8 cellular contexts compared by ENCODE assay signal in the genomic region with DNA sequence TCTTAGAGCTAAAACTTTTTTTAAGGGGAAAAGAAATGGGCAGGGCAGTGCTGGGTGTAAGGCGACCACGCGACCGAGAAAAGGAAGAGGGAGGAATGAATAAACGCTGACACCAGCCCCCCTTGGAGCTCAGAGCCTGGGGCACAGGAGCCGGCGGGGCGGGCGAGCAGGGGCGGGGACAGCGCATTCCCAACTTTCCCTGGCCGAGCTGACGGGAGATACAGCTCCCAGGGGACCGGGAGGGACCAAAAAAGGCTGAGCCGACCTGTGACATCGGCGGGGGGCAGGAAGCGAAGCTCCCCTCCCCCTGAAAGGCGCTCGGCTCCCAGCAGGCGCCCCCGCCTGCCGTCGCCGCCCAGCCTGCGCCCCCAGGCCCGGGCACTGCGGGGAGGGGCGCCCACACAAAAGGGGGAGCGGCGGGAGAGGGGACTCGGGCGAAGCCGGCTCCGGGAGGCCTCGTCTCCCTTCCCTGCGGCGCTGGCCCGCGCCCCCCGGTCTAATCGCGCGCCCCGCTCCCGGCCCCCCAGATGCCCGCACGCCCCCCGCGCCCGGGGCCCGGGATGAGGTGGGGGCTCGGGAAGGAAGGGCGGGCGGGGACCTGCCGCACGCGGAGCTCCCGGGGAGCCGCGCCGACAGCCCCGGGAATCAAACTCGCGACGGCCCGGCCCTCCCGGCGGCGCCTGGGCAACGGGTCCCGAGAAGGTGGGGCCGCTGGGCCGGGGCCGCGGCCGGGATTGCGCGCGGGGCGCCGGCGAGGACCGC. TPM values are rescaled to one million over a fixed set of nuclear protein-coding genes. Genes with fewer than 3 reads are reported as not detected.
DNase-seq lines count a peak whose midpoint lies in the region; ATAC-seq and TF ChIP-seq lines count a peak whose summit lies in the region.

No MANE protein-coding gene starts in this region.

- H3K9me3 ChIP-seq in BLaER1 treated with 17β-estradiol and CSF1 and Interleukin-3, amounts not matched to agents 10 nM and 100 nM (replicated peaks in 1 of 11), result no peaks in the 10 kb centered on the region
- H3K9me3 ChIP-seq in ectodermal cell (ENCODE audit: control insufficient read depth, low read length), result no peaks in the 10 kb centered on the region
- no peaks in the 10 kb centered on the region for H3K9me3 ChIP-seq in lower lobe of right lung
- no peaks in the 10 kb centered on the region for H3K9me3 ChIP-seq in thoracic aorta

- peak overlapping the region; percentile 72 to 92 (median 83) for H3K9ac ChIP-seq in BLaER1 treated with 17β-estradiol and CSF1 and Interleukin-3, amounts not matched to agents 10 nM and 100 nM

- peaks cover 46 to 63% (median 55%) of the 10 kb centered on the region in 10 experiments for H3K4me1 ChIP-seq in BLaER1 treated with 17β-estradiol and CSF1 and Interleukin-3, amounts not matched to agents 10 nM and 100 nM
- H3K4me1 ChIP-seq in ectodermal cell (ENCODE audit: control insufficient read depth, insufficient read depth, low read length) (peaks cover 21% of the 10 kb centered on the region), lower lobe of right lung (peaks cover 58% of the 10 kb centered on the region), thoracic aorta (ENCODE audit: control insufficient read depth in 1 of 2, low read depth in 2 of 2) (peaks cover 14 to 54% of the 10 kb centered on the region in 2 donors)

- peak overlapping the region; percentile 92 to 100 (median 98) for H3K4me2 ChIP-seq in BLaER1 treated with 17β-estradiol and CSF1 and Interleukin-3, amounts not matched to agents 10 nM and 100 nM

- peaks cover 0 to 20% (median 7%) of the 10 kb centered on the region in 11 experiments; a peak in 9 of 22 replicates for H4K20me1 ChIP-seq in BLaER1 treated with 17β-estradiol and CSF1 and Interleukin-3, amounts not matched to agents 10 nM and 100 nM

- peak overlapping the region; percentile 66 to 86 (median 71) for H3K4me3 ChIP-seq in BLaER1 treated with 17β-estradiol and CSF1 and Interleukin-3, amounts not matched to agents 10 nM and 100 nM
- H3K4me3 ChIP-seq in ectodermal cell (ENCODE audit: insufficient read depth, low read depth, low read length), result peak overlapping the region; percentile 64
- peak overlapping the region; percentile 77 for H3K4me3 ChIP-seq in lower lobe of right lung
- H3K4me3 ChIP-seq in thoracic aorta, result peak overlapping the region; percentile 89

- POLR2A ChIA-PET in HEK293T (lab: Yijun Ruan, JAX), result interaction anchor here (0.7 to 3.0 kb wide), 17 partner anchors 11 to 80 kb away, joined by 3 to 24 read pairs (median 5); partner anchors contain the start of genes SRSF1 and VEZF1

- peak; percentile 63 to 75 for ATAC-seq in lower lobe of right lung
- ATAC-seq in thoracic aorta (ENCODE audit: insufficient number of reproducible peaks, low FRiP score, low read depth), result peak; percentile 58
- no peak for ATAC-seq in HG03039 (IDR thresholded peaks at IDR 0.05; ENCODE audit: unreplicated experiment)

- no peaks in the 10 kb centered on the region for H3K36me3 ChIP-seq in BLaER1 treated with 17β-estradiol and CSF1 and Interleukin-3, amounts not matched to agents 10 nM and 100 nM
- no peaks in the 10 kb centered on the region for H3K36me3 ChIP-seq in ectodermal cell (ENCODE audit: control insufficient read depth, insufficient read depth, low read length)
- H3K36me3 ChIP-seq in lower lobe of right lung, result no peaks in the 10 kb centered on the region
- no peaks in the 10 kb centered on the region for H3K36me3 ChIP-seq in thoracic aorta

- H3K27me3 ChIP-seq in BLaER1 treated with 17β-estradiol and CSF1 and Interleukin-3, amounts not matched to agents 10 nM and 100 nM, result peaks cover 21 to 49% (median 42%) of the 10 kb centered on the region in 11 experiments
- peaks cover 32% of the 10 kb centered on the region for H3K27me3 ChIP-seq in ectodermal cell (ENCODE audit: control insufficient read depth, insufficient read depth, low read length, poor library complexity, severe bottlenecking)
- H3K27me3 ChIP-seq in lower lobe of right lung (ENCODE audit: low read depth), result no peaks in the 10 kb centered on the region
- no peaks in the 10 kb centered on the region for H3K27me3 ChIP-seq in thoracic aorta (replicated peaks; ENCODE audit: insufficient read depth)

- CTCF ChIA-PET in HEK293T (lab: Yijun Ruan, JAX), result interaction anchor here (0.6 kb wide), 2 partner anchors 46 to 85 kb away, joined by 3 to 4 read pairs; no protein-coding TSS in a partner anchor

- peak; percentile 82 for DNase-seq in HEK293T (ENCODE audit: extremely low spot score)
- DNase-seq in RKO (ENCODE audit: low spot score), result peak; percentile 59
- peak; percentile 72 for DNase-seq in lower lobe of right lung
- no peak for DNase-seq in thoracic aorta (ENCODE audit: low spot score)
- DNase-seq in dermis blood vessel endothelial cell, result no peak

- H3K27ac ChIP-seq in BLaER1 treated with 17β-estradiol and CSF1 and Interleukin-3, amounts not matched to agents 10 nM and 100 nM, result peak overlapping the region; percentile 52 to 81 (median 72)
- no peak overlapping the region for H3K27ac ChIP-seq in ectodermal cell (ENCODE audit: insufficient read depth, low read depth, low read length, poor library complexity, severe bottlenecking)
- peak overlapping the region; percentile 93 for H3K27ac ChIP-seq in lower lobe of right lung
- peak overlapping the region; percentile 95 to 96 for H3K27ac ChIP-seq in thoracic aorta

- no peak for TF ChIP-seq CTCF in lower lobe of right lung (IDR thresholded peaks at IDR 0.05)
- no peak for TF ChIP-seq CTCF in thoracic aorta (IDR thresholded peaks at IDR 0.05)

- intact Hi-C loops in lower lobe of right lung (cut with DNase I), result no loop called here

- 0% methylated on average over 84 of the region's 84 CpGs for WGBS in ectodermal cell, 2 experiments

TF ChIP-seq in HEK293T, 16 proteins besides CTCF, POLR2A, EP300 and RAD21:
- TF ChIP-seq FOXA1 (IDR thresholded peaks at IDR 0.05), result no peak
- TF ChIP-seq LEF1 (IDR thresholded peaks at IDR 0.05; ENCODE audit: borderline replicate concordance), result no peak
- TF ChIP-seq SP1 (IDR thresholded peaks at IDR 0.05), result no peak
- no peak for TF ChIP-seq TARDBP (IDR thresholded peaks at IDR 0.05)
- no peak for TF ChIP-seq FOXM1 (IDR thresholded peaks at IDR 0.05; ENCODE audit: borderline replicate concordance)
- TF ChIP-seq ZNF384 (IDR thresholded peaks at IDR 0.05), result no peak
- no peak for TF ChIP-seq CTBP1 (IDR thresholded peaks at IDR 0.05; ENCODE audit: borderline replicate concordance)
- TF ChIP-seq SUZ12 (IDR thresholded peaks at IDR 0.05), result no peak
- TF ChIP-seq ARNT (IDR thresholded peaks at IDR 0.05), result no peak
- no peak for TF ChIP-seq L3MBTL2 (conservative IDR thresholded peaks at IDR 0.05)
- no peak for TF ChIP-seq FOXK2 (IDR thresholded peaks at IDR 0.05)
- TF ChIP-seq, protein P1, sequence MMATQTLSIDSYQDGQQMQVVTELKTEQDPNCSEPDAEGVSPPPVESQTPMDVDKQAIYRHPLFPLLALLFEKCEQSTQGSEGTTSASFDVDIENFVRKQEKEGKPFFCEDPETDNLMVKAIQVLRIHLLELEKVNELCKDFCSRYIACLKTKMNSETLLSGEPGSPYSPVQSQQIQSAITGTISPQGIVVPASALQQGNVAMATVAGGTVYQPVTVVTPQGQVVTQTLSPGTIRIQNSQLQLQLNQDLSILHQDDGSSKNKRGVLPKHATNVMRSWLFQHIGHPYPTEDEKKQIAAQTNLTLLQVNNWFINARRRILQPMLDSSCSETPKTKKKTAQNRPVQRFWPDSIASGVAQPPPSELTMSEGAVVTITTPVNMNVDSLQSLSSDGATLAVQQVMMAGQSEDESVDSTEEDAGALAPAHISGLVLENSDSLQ (IDR thresholded peaks at IDR 0.05), result no peak
- no peak for TF ChIP-seq NFRKB (IDR thresholded peaks at IDR 0.05)
- TF ChIP-seq ELF4 (IDR thresholded peaks at IDR 0.05), result no peak

RNA-seq across cellular contexts. Expression of gene CUEDC1, which starts 0.6 kb away (rescaled TPM):
- 32.6 TPM for polyA plus RNA-seq in ectodermal cell (2013, experiment 1 of 4)
- polyA plus RNA-seq in ectodermal cell (2013, experiment 2 of 4), result 26.0 TPM
- 19.9 TPM for polyA plus RNA-seq in ectodermal cell (2013, experiment 3 of 4)
- 21.5 TPM for polyA plus RNA-seq in ectodermal cell (2013, experiment 4 of 4)
- total RNA-seq in lower lobe of right lung, result 42.8 TPM
- 10 to 100 TPM; 32.7 to 93.1 TPM for total RNA-seq in thoracic aorta
- 6.5 and 6.8 TPM in 2 replicates for total RNA-seq in dermis blood vessel endothelial cell

RNA-seq across cellular contexts. Expression of gene VEZF1, which starts 33.5 kb away (rescaled TPM):
- polyA plus RNA-seq in ectodermal cell (2013, experiment 1 of 4), result 87.5 TPM
- polyA plus RNA-seq in ectodermal cell (2013, experiment 2 of 4), result 94.7 TPM
- polyA plus RNA-seq in ectodermal cell (2013, experiment 3 of 4), result 92.3 TPM
- polyA plus RNA-seq in ectodermal cell (2013, experiment 4 of 4), result 95.9 TPM
- total RNA-seq in lower lobe of right lung (73.5 TPM), thoracic aorta (10 to 100 TPM; 68.4 to 75.5 TPM), dermis blood vessel endothelial cell (30.8 and 36.4 TPM in 2 replicates)

RNA-seq across cellular contexts. Expression of gene SRSF1, which starts 52.4 kb away (rescaled TPM):
- 445 TPM for polyA plus RNA-seq in ectodermal cell (2013, experiment 1 of 4)
- polyA plus RNA-seq in ectodermal cell (2013, experiment 2 of 4), result 423 TPM
- polyA plus RNA-seq in ectodermal cell (2013, experiment 3 of 4), result 235 TPM
- 254 TPM for polyA plus RNA-seq in ectodermal cell (2013, experiment 4 of 4)
- total RNA-seq in lower lobe of right lung (159 TPM), thoracic aorta (100 to 1,000 TPM; 132 to 220 TPM), dermis blood vessel endothelial cell (415 and 532 TPM in 2 replicates)

Comparison
In these comparisons a context has a peak if more than half of its experiments do, and no peak if none do; other contexts are left out.
1. DNase-seq: peak in HEK293T (single experiment), RKO (single experiment) and lower lobe of right lung (single experiment); none in thoracic aorta (single experiment) and dermis blood vessel endothelial cell (single experiment).
2. Peak in every context shown above with its lines, with median percentiles within 50 percentile points of each other: H3K4me3 ChIP-seq.